17 cellular contexts compared by ENCODE assay signal in genomic region chr9:94108584-94108983, GRCh38. TPM values are rescaled to one million over a fixed set of nuclear protein-coding genes. Genes with fewer than 3 reads are reported as not detected.
DNase-seq lines count a peak whose midpoint lies in the region; ATAC-seq, FAIRE-seq and TF ChIP-seq lines count a peak whose summit lies in the region.
"Had no signal": no experiment of that assay in that cellular context is flagged by ENCODE, and none has a peak within 500 bp of the region (broad histone marks: within the 10 kb centered on the region; RNA-seq: fewer than 3 reads in every experiment).

No MANE protein-coding gene starts in this region.

- H3K36me3 ChIP-seq in GM23338 (ENCODE audit: insufficient read depth) (no peaks in the 10 kb centered on the region), astrocyte (ENCODE audit: insufficient read depth, low read length) (no peaks in the 10 kb centered on the region), gastrocnemius medialis (no peaks in the 10 kb centered on the region), neuronal stem cell (replicated peaks in 1 of 2; ENCODE audit: control insufficient read depth in 2 of 2, insufficient read depth in 2 of 2, low read length in 2 of 2) (peaks cover 0 to 8% of the 10 kb centered on the region in 2 donors)
- no peaks in the 10 kb centered on the region for H3K36me3 ChIP-seq in CD8-positive, alpha-beta T cell (ENCODE audit: insufficient read depth, low read length)
- H3K36me3 ChIP-seq: colonic mucosa, prostate gland had no signal

- intact Hi-C loops in Right ventricle myocardium superior (cut with DNase I): no loop called here
- intact Hi-C loops in gastrocnemius medialis (cut with DNase I; ENCODE audit: low total_unique reads): no loop called here
- intact Hi-C loops in CD8-positive, alpha-beta T cell (cut with DNase I, micrococcal nuclease): no loop called here

- no peak overlapping the region for H3K9ac ChIP-seq in astrocyte (ENCODE audit: low read length)
- no peak overlapping the region for H3K9ac ChIP-seq in neuronal stem cell (ENCODE audit: low read depth, low read length, poor library complexity)

- H2BK120ac ChIP-seq in neuronal stem cell (ENCODE audit: low read depth, low read length): no peak overlapping the region

- peak; percentile 33; the same call in 1 of the 3 replicates for ATAC-seq in GM23338
- peak; percentile 90 for ATAC-seq in Right ventricle myocardium superior (ENCODE audit: poor library complexity)
- peak; percentile 56 to 72 for ATAC-seq in gastrocnemius medialis
- ATAC-seq in CD8-positive, alpha-beta T cell: no peak
- ATAC-seq: esophagus mucosa had no signal

- CTCF ChIA-PET in CD8-positive, alpha-beta T cell (lab: Charles Lee): interaction anchor here (1.3 kb wide), 1 partner anchor 105 kb away, joined by 3 read pairs; no protein-coding TSS in a partner anchor

- H4K20me1 ChIP-seq in GM23338 (replicated peaks; ENCODE audit: insufficient read depth) (no peaks in the 10 kb centered on the region), astrocyte (ENCODE audit: insufficient read depth, low read length) (no peaks in the 10 kb centered on the region)

- no peaks in the 10 kb centered on the region for H3F3A ChIP-seq in GM23338 (replicated peaks; ENCODE audit: low read depth)

- no peak overlapping the region for H4K8ac ChIP-seq in neuronal stem cell (ENCODE audit: low read depth, low read length)

- WGBS in neuronal stem cell (ENCODE audit: extremely low coverage in 2 of 2, insufficient read length in 2 of 2, insufficient replicate concordance in 1 of 2), 2 donors: no CpG with 5 or more reads among the region's 3 CpGs

- no peak overlapping the region for H2AFZ ChIP-seq in GM23338
- H2AFZ ChIP-seq in astrocyte (ENCODE audit: low read depth, low read length): peak overlapping the region; percentile 48
- H2AFZ ChIP-seq in neuronal stem cell (ENCODE audit: low read length): no peak overlapping the region

- H3K23ac ChIP-seq in neuronal stem cell (ENCODE audit: low read depth, low read length, poor library complexity): no peak overlapping the region

- DNase-seq in GM23338 (ENCODE audit: low spot score): peak; percentile 18
- peak; percentile 8 for DNase-seq in astrocyte (ENCODE audit: low read depth)
- DNase-seq in Right ventricle myocardium superior: peak; percentile 72
- peak in 1 of 2 donors; percentile 49 for DNase-seq in gastrocnemius medialis
- no peak for DNase-seq in neuronal stem cell (ENCODE audit: low spot score)
- DNase-seq in NCI-H1436 treated with DMSO at 0.1 percent for 48 hours (lab: John Stamatoyannopoulos, UW): no peak
- no peak for DNase-seq in CD8-positive, alpha-beta T cell
- DNase-seq in frontal cortex (ENCODE audit: low spot score in 2 of 2): no peak
- DNase-seq: activated CD4-positive, CD25-positive, alpha-beta regulatory T cell; activated naive CD8-positive, alpha-beta T cell treated with anti-CD3 and anti-CD28 coated beads, Interleukin-2, amount 10 ng/mL, durations not matched to agents 7 days and 5 days; colonic mucosa; NCI-H1417; NCI-H446 had no signal

- no peak overlapping the region for H2BK15ac ChIP-seq in neuronal stem cell (ENCODE audit: low read length)

- no peak overlapping the region for H3K27ac Mint-ChIP-seq in GM23338
- no peak overlapping the region for H3K27ac Mint-ChIP-seq in astrocyte (ENCODE audit: unreplicated experiment)
- H3K27ac Mint-ChIP-seq in CD8-positive, alpha-beta T cell: no peak overlapping the region
- H3K27ac Mint-ChIP-seq: activated naive CD8-positive, alpha-beta T cell treated with anti-CD3 and anti-CD28 coated beads, Interleukin-2, amount 10 ng/mL, durations not matched to agents 7 days and 5 days had no signal

- peaks cover 2% of the 10 kb centered on the region for H3K27me3 Mint-ChIP-seq in GM23338 (ENCODE audit: insufficient read depth, low read depth, poor library complexity)
- no peaks in the 10 kb centered on the region for H3K27me3 Mint-ChIP-seq in astrocyte (ENCODE audit: low read depth, unreplicated experiment)
- no peaks in the 10 kb centered on the region for H3K27me3 Mint-ChIP-seq in CD8-positive, alpha-beta T cell (ENCODE audit: low read depth)
- H3K27me3 Mint-ChIP-seq: activated naive CD8-positive, alpha-beta T cell treated with anti-CD3 and anti-CD28 coated beads, Interleukin-2, amount 10 ng/mL, durations not matched to agents 7 days and 5 days had no signal

- H3K4me1 Mint-ChIP-seq in GM23338 (peaks cover 5% of the 10 kb centered on the region), astrocyte (ENCODE audit: low read depth, unreplicated experiment) (no peaks in the 10 kb centered on the region)
- no peaks in the 10 kb centered on the region for H3K4me1 Mint-ChIP-seq in CD8-positive, alpha-beta T cell (ENCODE audit: low read depth)

- H3K9me3 Mint-ChIP-seq in GM23338 (peaks cover 3% of the 10 kb centered on the region; the same call in 2 of the 3 replicates), astrocyte (ENCODE audit: unreplicated experiment) (peaks cover 2% of the 10 kb centered on the region)
- H3K9me3 Mint-ChIP-seq in CD8-positive, alpha-beta T cell: no peaks in the 10 kb centered on the region
- H3K9me3 Mint-ChIP-seq: activated naive CD8-positive, alpha-beta T cell treated with anti-CD3 and anti-CD28 coated beads, Interleukin-2, amount 10 ng/mL, durations not matched to agents 7 days and 5 days had no signal

- no peak overlapping the region for H3K4me2 ChIP-seq in GM23338
- H3K4me2 ChIP-seq in astrocyte (ENCODE audit: low read length): no peak overlapping the region
- H3K4me2 ChIP-seq in neuronal stem cell (ENCODE audit: insufficient read depth, low read length, poor library complexity, severe bottlenecking): no peak overlapping the region

- in situ Hi-C loops in gastrocnemius medialis (cut with MboI; ENCODE audit: low sequenced_read_pairs in 4 of 4): loop anchor here in 1 of 4 donors (25.0 kb wide), 1 partner anchor 96 kb away; no protein-coding TSS in a partner anchor

- H3K79me2 ChIP-seq in GM23338 (replicated peaks; ENCODE audit: insufficient read depth) (no peaks in the 10 kb centered on the region), astrocyte (ENCODE audit: insufficient read depth, low read length) (no peaks in the 10 kb centered on the region)

- no peaks in the 10 kb centered on the region for H3K9me2 ChIP-seq in GM23338 (ENCODE audit: insufficient read depth)

- no peak overlapping the region for H3K18ac ChIP-seq in neuronal stem cell (ENCODE audit: low read length)

- no peak overlapping the region for H2AK5ac ChIP-seq in neuronal stem cell (ENCODE audit: low read depth, low read length)

- H3K4me3 Mint-ChIP-seq in GM23338: no peak overlapping the region
- H3K4me3 Mint-ChIP-seq in astrocyte (ENCODE audit: unreplicated experiment): no peak overlapping the region
- no peak overlapping the region for H3K4me3 Mint-ChIP-seq in CD8-positive, alpha-beta T cell
- H3K4me3 Mint-ChIP-seq: activated naive CD8-positive, alpha-beta T cell treated with anti-CD3 and anti-CD28 coated beads, Interleukin-2, amount 10 ng/mL, durations not matched to agents 7 days and 5 days had no signal

- no peak overlapping the region for H2BK5ac ChIP-seq in neuronal stem cell (ENCODE audit: low read length)

- H3K14ac ChIP-seq in neuronal stem cell (ENCODE audit: low read length): no peak overlapping the region

- H3K4me3 ChIP-seq in GM23338: no peak overlapping the region
- H3K4me3 ChIP-seq in astrocyte (ENCODE audit: insufficient read depth, low read depth, low read length): no peak overlapping the region
- no peak overlapping the region for H3K4me3 ChIP-seq in gastrocnemius medialis
- H3K4me3 ChIP-seq in neuronal stem cell (ENCODE audit: low read length in 2 of 2): no peak overlapping the region
- no peak overlapping the region for H3K4me3 ChIP-seq in CD8-positive, alpha-beta T cell (ENCODE audit: low read depth, low read length)
- H3K4me3 ChIP-seq: colonic mucosa, prostate gland had no signal

- no peak overlapping the region for H2BK12ac ChIP-seq in neuronal stem cell (ENCODE audit: low read length)

- H4K91ac ChIP-seq in neuronal stem cell (ENCODE audit: low read depth, low read length, poor library complexity): no peak overlapping the region

- H3K4ac ChIP-seq in neuronal stem cell (ENCODE audit: low read length): no peak overlapping the region

- no peak for TF ChIP-seq POLR2A in gastrocnemius medialis (IDR thresholded peaks at IDR 0.05)

- FAIRE-seq in astrocyte (lab: Jason Lieb, UNC) (no peak), frontal cortex (lab: Jason Lieb, UNC) (no peak)
- FAIRE-seq: GM19239, islet of Langerhans had no signal

- H3K9me3 ChIP-seq in astrocyte (ENCODE audit: insufficient read depth, low read depth, low read length) (no peaks in the 10 kb centered on the region), gastrocnemius medialis (no peaks in the 10 kb centered on the region), neuronal stem cell (replicated peaks in 1 of 2; ENCODE audit: control insufficient read depth in 2 of 2, insufficient read depth in 1 of 2, low read depth in 1 of 2, low read length in 2 of 2) (no peaks in the 10 kb centered on the region)
- no peaks in the 10 kb centered on the region for H3K9me3 ChIP-seq in CD8-positive, alpha-beta T cell (ENCODE audit: low read length)
- H3K9me3 ChIP-seq: colonic mucosa, prostate gland had no signal

- H3K4me1 ChIP-seq in GM23338 (ENCODE audit: insufficient read depth) (peaks cover 4% of the 10 kb centered on the region; the same call in 1 of the 2 replicates), astrocyte (ENCODE audit: insufficient read depth, low read length) (peaks cover 10% of the 10 kb centered on the region), gastrocnemius medialis (peaks cover 17 to 21% of the 10 kb centered on the region in 2 donors), neuronal stem cell (ENCODE audit: control insufficient read depth in 2 of 2, insufficient read depth in 1 of 2, low read depth in 1 of 2, low read length in 2 of 2) (no peaks in the 10 kb centered on the region)
- H3K4me1 ChIP-seq in CD8-positive, alpha-beta T cell (ENCODE audit: insufficient read depth, low read length): no peaks in the 10 kb centered on the region
- H3K4me1 ChIP-seq: colonic mucosa, prostate gland had no signal

- no peak for TF ChIP-seq CTCF in GM23338 (conservative IDR thresholded peaks at IDR 0.05; ENCODE audit: low read depth in 2 of 2)
- TF ChIP-seq CTCF in astrocyte (IDR thresholded peaks at IDR 0.05; ENCODE audit: insufficient read depth, low read depth, low read length): no peak
- TF ChIP-seq CTCF in gastrocnemius medialis (IDR thresholded peaks at IDR 0.05 in 4 of 5, conservative IDR thresholded peaks at IDR 0.05 in 1 of 5): no peak
- no peak for TF ChIP-seq CTCF in CD8-positive, alpha-beta T cell (IDR thresholded peaks at IDR 0.05)

- POLR2A ChIA-PET in CD8-positive, alpha-beta T cell (lab: Charles Lee): no interaction called here

- H3K79me1 ChIP-seq in neuronal stem cell (ENCODE audit: low read depth, low read length): no peaks in the 10 kb centered on the region

- H3K27ac ChIP-seq in GM23338 (ENCODE audit: low read depth) (no peak overlapping the region), astrocyte (ENCODE audit: low read depth, low read length) (no peak overlapping the region), gastrocnemius medialis (peak overlapping the region; percentile 29 to 62 (median 40)), neuronal stem cell (replicated peaks; ENCODE audit: low read length) (no peak overlapping the region)
- H3K27ac ChIP-seq in CD8-positive, alpha-beta T cell (ENCODE audit: low read depth, low read length): no peak overlapping the region
- H3K27ac ChIP-seq: colonic mucosa, prostate gland had no signal

- no peaks in the 10 kb centered on the region for H3K27me3 ChIP-seq in GM23338 (ENCODE audit: insufficient read depth)
- H3K27me3 ChIP-seq in astrocyte (ENCODE audit: insufficient read depth, low read length): no peaks in the 10 kb centered on the region
- no peaks in the 10 kb centered on the region for H3K27me3 ChIP-seq in gastrocnemius medialis
- no peaks in the 10 kb centered on the region for H3K27me3 ChIP-seq in neuronal stem cell (ENCODE audit: control insufficient read depth in 3 of 3, insufficient read depth in 3 of 3, low read depth in 1 of 3, low read length in 3 of 3)
- H3K27me3 ChIP-seq in CD8-positive, alpha-beta T cell (ENCODE audit: insufficient read depth, low read length): no peaks in the 10 kb centered on the region
- H3K27me3 ChIP-seq: colonic mucosa had no signal

- peaks cover 3% of the 10 kb centered on the region; the same call in 2 of the 3 replicates for H3K36me3 Mint-ChIP-seq in GM23338 (ENCODE audit: low read depth)
- H3K36me3 Mint-ChIP-seq in astrocyte (ENCODE audit: low read depth, unreplicated experiment): no peaks in the 10 kb centered on the region
- peaks cover 7% of the 10 kb centered on the region for H3K36me3 Mint-ChIP-seq in CD8-positive, alpha-beta T cell

RNA-seq across cellular contexts. Expression of gene PTPDC1, which starts 24.3 kb away (rescaled TPM):
- total RNA-seq in GM23338 (2014; rRNA removed; shearing (Covaris generic)): 10.0 and 10.6 TPM in 2 replicates
- polyA plus RNA-seq in GM23338 (2016; fragmentation: Nextera tagmentation; extraction: Ambion mirVana): 3.8 and 4.3 TPM in 2 replicates
- total RNA-seq in astrocyte (5.1 and 5.4 TPM in 2 replicates), Right ventricle myocardium superior (8.4 TPM), gastrocnemius medialis (10 to 100 TPM in 2 of 4 donors, 1 to 10 TPM in 2; 4.3 to 11.4 (median 10.2) TPM), frontal cortex (13.9 TPM)
- polyA plus RNA-seq in neuronal stem cell (2013, experiment 1 of 2): 4.8 TPM
- 5.3 TPM for polyA plus RNA-seq in neuronal stem cell (2013, experiment 2 of 2)
- total RNA-seq in CD8-positive, alpha-beta T cell: 1 to 10 TPM; 2.1 to 2.2 TPM

Comparison
In these comparisons a context has a peak if more than half of its experiments do, and no peak if none do; other contexts are left out.
1. DNase-seq: peak in GM23338 (single experiment), astrocyte (single experiment) and Right ventricle myocardium superior (single experiment); none in neuronal stem cell (single experiment), NCI-H1436 treated with DMSO at 0.1 percent for 48 hours (single experiment), CD8-positive, alpha-beta T cell (0 of 7) and frontal cortex (0 of 2).
2. H3K27ac ChIP-seq: peak in gastrocnemius medialis (4 of 4); none in GM23338 (single experiment), astrocyte (single experiment), neuronal stem cell (single experiment) and CD8-positive, alpha-beta T cell (single experiment).